ENCODE assay signal across 2 cellular contexts in genomic region chr2:91984107-91984506, GRCh38.
DNase-seq lines count a peak whose midpoint lies in the region; ATAC-seq and TF ChIP-seq lines count a peak whose summit lies in the region.
"Not testable (repeated sequence)": the region's sequence is repeated elsewhere in the genome, so short reads cannot be mapped to it uniquely, and the experiment has no call there.

No MANE protein-coding gene starts in this region.

- not testable (repeated sequence) for H3K4me1 ChIP-seq in RWPE2 (ENCODE audit: insufficient read depth, poor library complexity, severe bottlenecking); spleen

- not testable (repeated sequence) for TF ChIP-seq POLR2A in spleen (IDR thresholded peaks at IDR 0.05)

- ATAC-seq in RWPE2 (ENCODE audit: low read depth) = not testable (repeated sequence)

- intact Hi-C loops in spleen (cut with DNase I; ENCODE audit: low total_unique reads) = not testable (repeated sequence)

- H3K4me3 ChIP-seq in RWPE2 (ENCODE audit: severe bottlenecking); spleen: not testable (repeated sequence)

- DNase-seq in RWPE2 (ENCODE audit: low spot score) (peak; percentile 45), spleen (peak; percentile 62)

- WGBS in spleen, 5 donors = 70 to 86% (median 83%) methylated on average over 4 to 6 of the region's 6 CpGs

- H3K27me3 ChIP-seq in RWPE2 (ENCODE audit: insufficient read depth, poor library complexity, severe bottlenecking); spleen (replicated peaks in 1 of 7): not testable (repeated sequence)

- H3K9me3 ChIP-seq in RWPE2 (ENCODE audit: severe bottlenecking); spleen: not testable (repeated sequence)

- H3K36me3 ChIP-seq in RWPE2 (ENCODE audit: low read depth); spleen: not testable (repeated sequence)

- TF ChIP-seq CTCF in RWPE2 (IDR thresholded peaks at IDR 0.05; ENCODE audit: poor library complexity, severe bottlenecking); spleen (IDR thresholded peaks at IDR 0.05 in 8 of 11, conservative IDR thresholded peaks at IDR 0.05 in 3 of 11): not testable (repeated sequence)

- not testable (repeated sequence) for H3K27ac ChIP-seq in RWPE2 (ENCODE audit: poor library complexity, severe bottlenecking); spleen
